In genomic region chr11:27209562-27210005, GRCh38 we compare ENCODE assay signal across 8 cellular contexts.
DNase-seq lines count a peak whose midpoint lies in the region; ATAC-seq and TF ChIP-seq lines count a peak whose summit lies in the region.

No MANE protein-coding gene starts in this region.

- peaks cover 23% of the 10 kb centered on the region for H3K4me1 ChIP-seq in neural progenitor cell

- no peaks in the 10 kb centered on the region for H3K36me3 Mint-ChIP-seq in neural progenitor cell

- H4K20me1 ChIP-seq in neural progenitor cell (ENCODE audit: low read depth), result no peaks in the 10 kb centered on the region

- H3K4me2 ChIP-seq in neural progenitor cell, result no peak overlapping the region

- peaks cover 18% of the 10 kb centered on the region for H3K27me3 Mint-ChIP-seq in stimulated activated naive CD8-positive, alpha-beta T cell treated with anti-CD3 and anti-CD28 coated beads, Interleukin-15, amount 100 ng/mL, for 72 hours
- no peaks in the 10 kb centered on the region for H3K27me3 Mint-ChIP-seq in neural progenitor cell (ENCODE audit: insufficient read depth, low read depth)

- H3F3A ChIP-seq in neural progenitor cell (ENCODE audit: low read depth), result peaks cover 25% of the 10 kb centered on the region

- no peaks in the 10 kb centered on the region for H3K27me3 ChIP-seq in neural progenitor cell

- no peaks in the 10 kb centered on the region for H3K79me2 ChIP-seq in neural progenitor cell (ENCODE audit: low read depth)

- no peak overlapping the region for H3K9ac ChIP-seq in neural progenitor cell

- TF ChIP-seq CTCF in neural progenitor cell (IDR thresholded peaks at IDR 0.05), result no peak

- no peak overlapping the region for H3K4me3 ChIP-seq in neural progenitor cell

- H3K9me3 Mint-ChIP-seq in stimulated activated naive CD8-positive, alpha-beta T cell treated with anti-CD3 and anti-CD28 coated beads, Interleukin-15, amount 100 ng/mL, for 72 hours, result peaks cover 0 to 6% of the 10 kb centered on the region in 2 donors
- H3K9me3 Mint-ChIP-seq in neural progenitor cell, result no peaks in the 10 kb centered on the region

- DNase-seq in DMS153 treated with DMSO at 0.1 percent for 48 hours (lab: John Stamatoyannopoulos, UW; ENCODE audit: unreplicated experiment), result peak; percentile 50
- DNase-seq in NCI-H446 (lab: John Stamatoyannopoulos, UW), result peak; percentile 87 to 97
- peak; percentile 63 for DNase-seq in fibroblast of peridontal ligament (ENCODE audit: extremely low read depth)
- no peak for DNase-seq in stimulated activated naive CD8-positive, alpha-beta T cell treated with anti-CD3 and anti-CD28 coated beads, Interleukin-15, amount 100 ng/mL, for 72 hours
- DNase-seq in NCI-H2196 treated with DMSO at 0.1 percent for 48 hours (lab: John Stamatoyannopoulos, UW; ENCODE audit: unreplicated experiment), result no peak
- no peak for DNase-seq in neural progenitor cell (ENCODE audit: low spot score)
- DNase-seq in activated gamma-delta T cell (lab: John Stamatoyannopoulos, UW), result no peak

- H3K4me1 Mint-ChIP-seq in stimulated activated naive CD8-positive, alpha-beta T cell treated with anti-CD3 and anti-CD28 coated beads, Interleukin-15, amount 100 ng/mL, for 72 hours, result no peaks in the 10 kb centered on the region
- peaks cover 33% of the 10 kb centered on the region for H3K4me1 Mint-ChIP-seq in neural progenitor cell

- peak; percentile 52 for ATAC-seq in HG02642 (IDR thresholded peaks at IDR 0.05; ENCODE audit: poor library complexity, unreplicated experiment)
- peak; percentile 28 for ATAC-seq in stimulated activated naive CD8-positive, alpha-beta T cell treated with anti-CD3 and anti-CD28 coated beads, Interleukin-15, amount 100 ng/mL, for 72 hours

- no peaks in the 10 kb centered on the region for H3K36me3 ChIP-seq in neural progenitor cell

- H3K27ac ChIP-seq in neural progenitor cell, result no peak overlapping the region

- H2AFZ ChIP-seq in neural progenitor cell (replicated peaks), result no peak overlapping the region

- H3K9me3 ChIP-seq in neural progenitor cell (ENCODE audit: low read depth), result no peaks in the 10 kb centered on the region

- no peak overlapping the region for H3K27ac Mint-ChIP-seq in stimulated activated naive CD8-positive, alpha-beta T cell treated with anti-CD3 and anti-CD28 coated beads, Interleukin-15, amount 100 ng/mL, for 72 hours
- no peak overlapping the region for H3K27ac Mint-ChIP-seq in neural progenitor cell

- no peak overlapping the region for H3K4me3 Mint-ChIP-seq in stimulated activated naive CD8-positive, alpha-beta T cell treated with anti-CD3 and anti-CD28 coated beads, Interleukin-15, amount 100 ng/mL, for 72 hours
- H3K4me3 Mint-ChIP-seq in neural progenitor cell, result no peak overlapping the region

Comparison
In these comparisons a context has a peak if more than half of its experiments do, and no peak if none do; other contexts are left out.
1. DNase-seq: peak in DMS153 treated with DMSO at 0.1 percent for 48 hours (single experiment), NCI-H446 (2 of 2) and fibroblast of peridontal ligament (single experiment); none in stimulated activated naive CD8-positive, alpha-beta T cell treated with anti-CD3 and anti-CD28 coated beads, Interleukin-15, amount 100 ng/mL, for 72 hours (0 of 2), NCI-H2196 treated with DMSO at 0.1 percent for 48 hours (single experiment), neural progenitor cell (single experiment) and activated gamma-delta T cell (single experiment).